In genomic region chr14:39428118-39428517, GRCh38 we compare ENCODE assay signal across 24 cellular contexts.
"Had no signal": no experiment of that assay in that cellular context is flagged by ENCODE, and none has a peak within 500 bp of the region (broad histone marks: within the 10 kb centered on the region; RNA-seq: fewer than 3 reads in every experiment).

No MANE protein-coding gene starts in this region.

- H3K27me3 ChIP-seq: body of pancreas, esophagus muscularis mucosa, gastroesophageal sphincter, heart left ventricle, tibial artery had no signal

- ATAC-seq: body of pancreas, gastroesophageal sphincter, heart left ventricle, mucosa of descending colon had no signal

- DNase-seq: activated CD4-positive, alpha-beta memory T cell treated with anti-CD3 and anti-CD28 coated beads for 36 hours; activated effector memory CD4-positive, alpha-beta T cell treated with anti-CD3 and anti-CD28 coated beads, Interleukin-2, amount 50 U/mL, for 16 hours; activated T-cell treated with anti-CD3 and anti-CD28 coated beads, Interleukin-2, amount 50 U/mL, for 1 hour; amniotic stem cell; body of pancreas; caudate nucleus; cortex of kidney; effector CD8-positive, alpha-beta T cell; heart left ventricle; mesenchymal stem cell; mucosa of descending colon; occipital lobe; posterior cingulate gyrus; retina; stimulated activated CD4-positive, alpha-beta T cell treated with anti-CD3 and anti-CD28 coated beads, Interleukin-12 subunit alpha, Interleukin-12 subunit beta, amount 100 ng/mL, for 4 hours; stimulated activated CD4-positive, alpha-beta T cell treated with anti-CD3 and anti-CD28 coated beads, Interleukin-1b, Interleukin-23, amount 100 ng/mL, for 48 hours; stimulated activated CD8-positive, alpha-beta memory T cell treated with anti-CD3 and anti-CD28 coated beads, Interleukin-4, amount 100 ng/mL, for 48 hours; stimulated activated naive CD4-positive, alpha-beta T cell; substantia nigra; tibial artery had no signal

- H3K36me3 Mint-ChIP-seq: activated naive CD4-positive, alpha-beta T cell treated with anti-CD3 and anti-CD28 coated beads, Interleukin-2, amount 50 U/mL, for 24 hours had no signal

- H3K36me3 ChIP-seq: esophagus muscularis mucosa, gastroesophageal sphincter, heart left ventricle, tibial artery had no signal

- H3K27ac ChIP-seq: body of pancreas, esophagus muscularis mucosa, gastroesophageal sphincter, heart left ventricle, tibial artery had no signal

- H3K27ac Mint-ChIP-seq: activated CD4-positive, alpha-beta memory T cell treated with anti-CD3 and anti-CD28 coated beads for 36 hours; activated naive CD4-positive, alpha-beta T cell treated with anti-CD3 and anti-CD28 coated beads, Interleukin-2, amount 50 U/mL, for 24 hours had no signal

- H3K27me3 Mint-ChIP-seq: activated CD4-positive, alpha-beta memory T cell treated with anti-CD3 and anti-CD28 coated beads for 36 hours; activated naive CD4-positive, alpha-beta T cell treated with anti-CD3 and anti-CD28 coated beads, Interleukin-2, amount 50 U/mL, for 24 hours had no signal

- H3K9me3 ChIP-seq: body of pancreas, esophagus muscularis mucosa, gastroesophageal sphincter, heart left ventricle, mucosa of descending colon, tibial artery had no signal

- H3K4me3 ChIP-seq: body of pancreas, esophagus muscularis mucosa, gastroesophageal sphincter, heart left ventricle, mucosa of descending colon, tibial artery had no signal

- H3K9me3 Mint-ChIP-seq: activated CD4-positive, alpha-beta memory T cell treated with anti-CD3 and anti-CD28 coated beads for 36 hours; activated naive CD4-positive, alpha-beta T cell treated with anti-CD3 and anti-CD28 coated beads, Interleukin-2, amount 50 U/mL, for 24 hours; nephron had no signal

- H3K4me3 Mint-ChIP-seq: activated CD4-positive, alpha-beta memory T cell treated with anti-CD3 and anti-CD28 coated beads for 36 hours had no signal
